28 cellular contexts compared by ENCODE assay signal in the genomic region with DNA sequence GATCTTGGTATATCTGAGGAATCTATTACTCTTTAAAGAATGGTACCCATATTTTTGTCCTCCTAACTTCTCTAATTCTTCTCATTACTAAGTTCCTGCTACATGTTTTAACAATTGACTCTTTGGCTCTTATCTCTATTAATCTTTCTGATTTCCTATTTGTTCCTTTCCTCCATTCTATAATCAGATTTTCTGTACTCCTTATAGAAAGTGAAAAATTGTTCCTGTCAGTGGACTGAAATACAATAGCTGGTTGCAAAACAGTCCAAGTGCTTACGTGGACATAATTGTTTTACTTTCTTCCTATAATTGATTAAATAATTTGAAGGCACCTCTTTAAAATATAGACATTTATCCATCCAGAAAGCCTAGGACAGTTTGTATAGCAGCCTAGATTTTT.
"Had no signal": no experiment of that assay in that cellular context is flagged by ENCODE, and none has a peak within 500 bp of the region (broad histone marks: within the 10 kb centered on the region; RNA-seq: fewer than 3 reads in every experiment).

No MANE protein-coding gene starts in this region.

- H2AFZ ChIP-seq: neural progenitor cell, parathyroid adenoma had no signal

- ATAC-seq: natural killer cell; psoas muscle; right lobe of liver; stimulated activated memory B cell treated with anti-CD40 and anti-IgM and Interleukin-4, amounts not matched to agents 10 μg/mL and 1 μg/mL and 100 μg/mL, for 72 hours; stimulated activated naive CD8-positive, alpha-beta T cell treated with anti-CD3 and anti-CD28 coated beads, Interleukin-15, amount 100 ng/mL, for 72 hours; stimulated activated naive CD8-positive, alpha-beta T cell treated with anti-CD3 and anti-CD28 coated beads, Interleukin-15, Interleukin-2, amounts not matched to agents 100 U/mL and 50 U/mL, for 24 hours; upper lobe of right lung had no signal

- H3K9me3 ChIP-seq: ovary, psoas muscle, right lobe of liver, sigmoid colon, spleen, suprapubic skin, testis, tibial artery, transverse colon, upper lobe of right lung, uterus had no signal

- H3K79me2 ChIP-seq: parathyroid adenoma had no signal

- H3K27ac ChIP-seq: neural progenitor cell, ovary, parathyroid adenoma, psoas muscle, right lobe of liver, sigmoid colon, spleen, suprapubic skin, testis, tibial artery, transverse colon, upper lobe of right lung, uterus had no signal

- H3K9ac ChIP-seq: neural progenitor cell, parathyroid adenoma had no signal

- H3K4me2 ChIP-seq: neural progenitor cell had no signal

- H3K36me3 ChIP-seq: neural progenitor cell, ovary, right lobe of liver, sigmoid colon, spleen, suprapubic skin, tibial artery, transverse colon, upper lobe of right lung, uterus had no signal

- H3K4me1 ChIP-seq: neural progenitor cell, parathyroid adenoma, psoas muscle, right lobe of liver, sigmoid colon, suprapubic skin, tibial artery, transverse colon, upper lobe of right lung, uterus had no signal

- H3K27me3 ChIP-seq: neural progenitor cell, ovary, right lobe of liver, sigmoid colon, spleen, suprapubic skin, testis, tibial artery, transverse colon, upper lobe of right lung, uterus had no signal

- DNase-seq: natural killer cell; occipital lobe; ovary; posterior cingulate gyrus; psoas muscle; right cardiac atrium; right lobe of liver; sigmoid colon; small intestine; spleen; stimulated activated CD4-positive, alpha-beta T cell treated with anti-CD3 and anti-CD28 coated beads, Interleukin-12 subunit alpha, Interleukin-12 subunit beta, amount 100 ng/mL, for 4 hours; stimulated activated CD4-positive, alpha-beta T cell treated with anti-CD3 and anti-CD28 coated beads, Interleukin-1b, Interleukin-23, amount 100 ng/mL, for 48 hours; stimulated activated CD4-positive, alpha-beta T cell treated with anti-CD3 and anti-CD28 coated beads, Interleukin-4, amount 100 ng/mL, for 1 hour; stimulated activated CD4-positive, alpha-beta T cell treated with anti-CD3 and anti-CD28 coated beads, Interleukin-4, amount 100 ng/mL, for 4 hours; stimulated activated CD8-positive, alpha-beta memory T cell treated with anti-CD3 and anti-CD28 coated beads, Interleukin-4, amount 100 ng/mL, for 48 hours; stimulated activated naive CD4-positive, alpha-beta T cell; stimulated activated naive CD8-positive, alpha-beta T cell treated with anti-CD3 and anti-CD28 coated beads, Interleukin-15, amount 100 ng/mL, for 72 hours; stimulated activated naive CD8-positive, alpha-beta T cell treated with anti-CD3 and anti-CD28 coated beads, Interleukin-15, Interleukin-2, amounts not matched to agents 100 U/mL and 50 U/mL, for 24 hours; substantia nigra; testis; tibial artery; transverse colon; upper lobe of right lung; uterus had no signal

- H3K4me3 ChIP-seq: neural progenitor cell, ovary, psoas muscle, right lobe of liver, sigmoid colon, spleen, suprapubic skin, testis, tibial artery, transverse colon, upper lobe of right lung, uterus had no signal
